ENCODE assay signal across 8 cellular contexts in the genomic region with DNA sequence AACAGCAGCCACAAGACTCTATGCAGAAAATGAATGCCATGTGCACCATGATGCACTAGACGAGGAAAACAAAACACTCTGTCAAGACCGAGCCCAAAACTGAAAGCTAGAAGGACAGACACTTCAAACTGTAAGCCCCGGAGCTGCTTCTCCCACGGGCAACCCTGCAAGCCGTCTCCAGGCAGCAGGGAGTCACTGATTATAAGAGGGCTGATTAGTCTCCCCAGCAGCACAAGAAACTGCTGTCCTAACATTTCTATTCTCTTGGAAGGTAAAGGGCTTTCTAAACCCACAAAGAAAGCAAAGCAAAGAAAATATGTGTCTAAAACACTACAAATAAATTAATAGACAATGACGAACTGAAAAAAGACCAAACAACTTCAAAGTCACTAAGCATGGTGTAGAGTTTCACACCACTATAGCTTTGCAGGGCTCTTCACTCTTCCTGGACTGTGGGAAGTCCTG. TPM values are rescaled to one million over a fixed set of nuclear protein-coding genes. Genes with fewer than 3 reads are reported as not detected.
DNase-seq lines count a peak whose midpoint lies in the region; FAIRE-seq and TF ChIP-seq lines count a peak whose summit lies in the region.

No MANE protein-coding gene starts in this region.

- TF ChIP-seq CTCF in cardiac muscle cell (IDR thresholded peaks at IDR 0.05; ENCODE audit: low read depth, low read length) = no peak
- TF ChIP-seq CTCF in KMS-11 (conservative IDR thresholded peaks at IDR 0.05; ENCODE audit: low read depth, low read length) = no peak
- no peak for TF ChIP-seq CTCF in kidney (IDR thresholded peaks at IDR 0.05; ENCODE audit: borderline replicate concordance, extremely low read depth, insufficient read depth)
- TF ChIP-seq CTCF in Caco-2 (IDR thresholded peaks at IDR 0.05; ENCODE audit: insufficient read depth in 1 of 2, low read depth in 1 of 2, low read length in 1 of 2, severe bottlenecking in 1 of 2, unreplicated experiment in 1 of 2) = no peak

- H3K36me3 ChIP-seq in cardiac muscle cell = no peaks in the 10 kb centered on the region
- no peaks in the 10 kb centered on the region for H3K36me3 ChIP-seq in KMS-11 (ENCODE audit: insufficient read depth)
- H3K36me3 ChIP-seq in kidney (ENCODE audit: control insufficient read depth in 1 of 2, insufficient read depth in 2 of 2, low read length in 2 of 2) = no peaks in the 10 kb centered on the region
- H3K36me3 ChIP-seq in stomach smooth muscle (ENCODE audit: control insufficient read depth in 2 of 2, insufficient read depth in 2 of 2, low read length in 2 of 2) = no peaks in the 10 kb centered on the region
- no peaks in the 10 kb centered on the region for H3K36me3 ChIP-seq in Caco-2 (ENCODE audit: control insufficient read depth, insufficient read depth, low read length)

- H3K36me3 Mint-ChIP-seq in activated T-helper 1 cell treated with anti-CD3 and anti-CD28 coated beads, Interleukin-12 subunit alpha, Interleukin-12 subunit beta, Interleukin-2, Interleukin-4 antibody, amounts not matched to agents 30 ng/mL and 10 ng/mL and 1 ng/mL, durations not matched to agents 14 hours and 24 hours and 36 hours (ENCODE audit: low read depth) = no peaks in the 10 kb centered on the region
- no peaks in the 10 kb centered on the region for H3K36me3 Mint-ChIP-seq in Caco-2 (ENCODE audit: insufficient read depth, unreplicated experiment)

- DNase-seq in cardiac muscle cell (ENCODE audit: low read depth in 1 of 2, low spot score in 1 of 2) (peak; percentile 55 to 63), cardiac septum (ENCODE audit: low spot score) (no peak), kidney (peak; percentile 68), UCSD-AML1 (lab: John Stamatoyannopoulos, UW; ENCODE audit: unreplicated experiment) (no peak), Caco-2 (no peak)
- DNase-seq in activated T-helper 1 cell treated with anti-CD3 and anti-CD28 coated beads, Interleukin-12 subunit alpha, Interleukin-12 subunit beta, Interleukin-2, Interleukin-4 antibody, amounts not matched to agents 30 ng/mL and 10 ng/mL and 1 ng/mL, durations not matched to agents 14 hours and 24 hours and 36 hours (ENCODE audit: low spot score) = peak; percentile 55

- no peak for FAIRE-seq in kidney (lab: Jason Lieb, UNC)

- no TSS peak for BruUV-seq in Caco-2 (replicated peaks; lab: Mats Ljungman, UMichigan)

- H2AFZ ChIP-seq in KMS-11 (ENCODE audit: low read depth) = peak overlapping the region; percentile 35

- no peaks in the 10 kb centered on the region for H3K27me3 Mint-ChIP-seq in activated T-helper 1 cell treated with anti-CD3 and anti-CD28 coated beads, Interleukin-12 subunit alpha, Interleukin-12 subunit beta, Interleukin-2, Interleukin-4 antibody, amounts not matched to agents 30 ng/mL and 10 ng/mL and 1 ng/mL, durations not matched to agents 14 hours and 24 hours and 36 hours (ENCODE audit: insufficient read depth)
- H3K27me3 Mint-ChIP-seq in Caco-2 (ENCODE audit: insufficient read depth, unreplicated experiment) = no peaks in the 10 kb centered on the region

- H3K9me3 ChIP-seq in cardiac muscle cell (ENCODE audit: low read depth) (no peaks in the 10 kb centered on the region), kidney (ENCODE audit: control insufficient read depth in 1 of 2, low read length in 2 of 2) (no peaks in the 10 kb centered on the region), stomach smooth muscle (ENCODE audit: control insufficient read depth in 2 of 2, low read length in 2 of 2) (no peaks in the 10 kb centered on the region), Caco-2 (no peaks in the 10 kb centered on the region)

- peaks cover 28% of the 10 kb centered on the region for H3K4me1 Mint-ChIP-seq in activated T-helper 1 cell treated with anti-CD3 and anti-CD28 coated beads, Interleukin-12 subunit alpha, Interleukin-12 subunit beta, Interleukin-2, Interleukin-4 antibody, amounts not matched to agents 30 ng/mL and 10 ng/mL and 1 ng/mL, durations not matched to agents 14 hours and 24 hours and 36 hours (ENCODE audit: low read depth)
- H3K4me1 Mint-ChIP-seq in Caco-2 (ENCODE audit: low read depth, unreplicated experiment) = no peaks in the 10 kb centered on the region

- no peaks in the 10 kb centered on the region for H4K20me1 ChIP-seq in KMS-11 (ENCODE audit: insufficient read depth)

- CTCF ChIA-PET in Caco-2 (lab: Charles Lee) = no interaction called here

- peak overlapping the region; percentile 76 for H3K4me3 Mint-ChIP-seq in activated T-helper 1 cell treated with anti-CD3 and anti-CD28 coated beads, Interleukin-12 subunit alpha, Interleukin-12 subunit beta, Interleukin-2, Interleukin-4 antibody, amounts not matched to agents 30 ng/mL and 10 ng/mL and 1 ng/mL, durations not matched to agents 14 hours and 24 hours and 36 hours
- H3K4me3 Mint-ChIP-seq in Caco-2 (ENCODE audit: unreplicated experiment) = no peak overlapping the region

- H3K4me2 ChIP-seq in KMS-11 = peak overlapping the region; percentile 95

- no peaks in the 10 kb centered on the region for H3K27me3 ChIP-seq in cardiac muscle cell
- no peaks in the 10 kb centered on the region for H3K27me3 ChIP-seq in KMS-11 (ENCODE audit: insufficient read depth, low read depth)
- no peaks in the 10 kb centered on the region for H3K27me3 ChIP-seq in stomach smooth muscle (ENCODE audit: control insufficient read depth in 1 of 2, insufficient read depth in 2 of 2, low read length in 2 of 2)
- no peaks in the 10 kb centered on the region for H3K27me3 ChIP-seq in Caco-2 (replicated peaks; ENCODE audit: control insufficient read depth, insufficient read depth, low read length)

- no peak overlapping the region for H3K4me3 ChIP-seq in cardiac muscle cell
- no peak overlapping the region for H3K4me3 ChIP-seq in KMS-11 (IDR thresholded peaks at IDR 0.05; ENCODE audit: insufficient read depth, low read depth, low read length)
- peak overlapping the region; percentile 14 to 19 for H3K4me3 ChIP-seq in kidney (ENCODE audit: low read length in 2 of 2)
- H3K4me3 ChIP-seq in stomach smooth muscle (ENCODE audit: low read length in 2 of 2) = peak overlapping the region; percentile 36 to 55
- H3K4me3 ChIP-seq in Caco-2 (ENCODE audit: low read depth, low read length) = no peak overlapping the region

- H3K9me3 Mint-ChIP-seq in activated T-helper 1 cell treated with anti-CD3 and anti-CD28 coated beads, Interleukin-12 subunit alpha, Interleukin-12 subunit beta, Interleukin-2, Interleukin-4 antibody, amounts not matched to agents 30 ng/mL and 10 ng/mL and 1 ng/mL, durations not matched to agents 14 hours and 24 hours and 36 hours = no peaks in the 10 kb centered on the region
- no peaks in the 10 kb centered on the region for H3K9me3 Mint-ChIP-seq in Caco-2 (ENCODE audit: unreplicated experiment)

- H3K79me2 ChIP-seq in KMS-11 (ENCODE audit: insufficient read depth, low read depth) = peaks cover 69% of the 10 kb centered on the region; the same call in 1 of the 2 replicates

- POLR2A ChIA-PET in Caco-2 (lab: Charles Lee) = no interaction called here

- peak overlapping the region; percentile 93 for H3K27ac Mint-ChIP-seq in activated T-helper 1 cell treated with anti-CD3 and anti-CD28 coated beads, Interleukin-12 subunit alpha, Interleukin-12 subunit beta, Interleukin-2, Interleukin-4 antibody, amounts not matched to agents 30 ng/mL and 10 ng/mL and 1 ng/mL, durations not matched to agents 14 hours and 24 hours and 36 hours
- H3K27ac Mint-ChIP-seq in Caco-2 (ENCODE audit: unreplicated experiment) = no peak overlapping the region

- H3K9ac ChIP-seq in KMS-11 (peak overlapping the region; percentile 49; the same call in 1 of the 2 replicates), kidney (ENCODE audit: low read length in 2 of 2) (peak overlapping the region; percentile 13 to 37), stomach smooth muscle (ENCODE audit: low read length in 2 of 2) (peak overlapping the region in 1 of 2 donors; percentile 13)

- intact Hi-C loops in cardiac septum (cut with DNase I) = no loop called here
- intact Hi-C loops in activated T-helper 1 cell treated with anti-CD3 and anti-CD28 coated beads, Interleukin-12 subunit alpha, Interleukin-12 subunit beta, Interleukin-2, Interleukin-4 antibody, amounts not matched to agents 30 ng/mL and 10 ng/mL and 1 ng/mL, durations not matched to agents 14 hours and 24 hours and 36 hours (cut with micrococcal nuclease) = loop anchor here (1.0 kb wide), 1 partner anchor 12 kb away; no protein-coding TSS in a partner anchor
- intact Hi-C loops in kidney (cut with DNase I) = no loop called here
- intact Hi-C loops in Caco-2 (cut with micrococcal nuclease; ENCODE audit: unreplicated experiment) = no loop called here

- H3K27ac ChIP-seq in cardiac muscle cell = no peak overlapping the region
- peak overlapping the region; percentile 90 for H3K27ac ChIP-seq in KMS-11
- H3K27ac ChIP-seq in kidney (ENCODE audit: low read depth in 2 of 2, low read length in 2 of 2) = no peak overlapping the region
- peak overlapping the region; percentile 6 for H3K27ac ChIP-seq in stomach smooth muscle (ENCODE audit: low read length)

- peaks cover 8% of the 10 kb centered on the region for H3K4me1 ChIP-seq in cardiac muscle cell (ENCODE audit: low read depth)
- H3K4me1 ChIP-seq in KMS-11 (ENCODE audit: low read depth, poor library complexity, severe bottlenecking) = peaks cover 87% of the 10 kb centered on the region
- H3K4me1 ChIP-seq in kidney (ENCODE audit: control insufficient read depth in 1 of 2, insufficient read depth in 1 of 2, low read depth in 1 of 2, low read length in 2 of 2) = peaks cover 24 to 28% of the 10 kb centered on the region in 2 donors
- H3K4me1 ChIP-seq in stomach smooth muscle (ENCODE audit: control insufficient read depth, insufficient read depth, low read length) = peaks cover 50% of the 10 kb centered on the region
- peaks cover 16% of the 10 kb centered on the region for H3K4me1 ChIP-seq in Caco-2

RNA-seq across cellular contexts. Expression of gene TBC1D2B, which starts 15.5 kb away (rescaled TPM):
- total RNA-seq in cardiac muscle cell (8.8 and 16.5 TPM in 2 replicates), cardiac septum (11.3 TPM), kidney (41.6 TPM), Caco-2 (2022) (18.3 and 19.1 TPM in 2 replicates)
- polyA plus RNA-seq in cardiac muscle cell (6.5 and 11.9 TPM in 2 replicates), kidney (ENCODE audit: insufficient read depth, low read depth, low replicate concordance) (8.5 TPM)
- total RNA-seq in activated T-helper 1 cell treated with anti-CD3 and anti-CD28 coated beads, Interleukin-12 subunit alpha, Interleukin-12 subunit beta, Interleukin-2, Interleukin-4 antibody, amounts not matched to agents 30 ng/mL and 10 ng/mL and 1 ng/mL, durations not matched to agents 14 hours and 24 hours and 36 hours = 60.8 and 64.7 TPM in 2 replicates

RNA-seq across cellular contexts. Expression of gene SH2D7, which starts 30.4 kb away (rescaled TPM):
- total RNA-seq in cardiac muscle cell (not detected in 2 replicates), cardiac septum (not detected), kidney (not detected), Caco-2 (2022) (not detected in 2 replicates)
- polyA plus RNA-seq in cardiac muscle cell (0.22 and 0.98 TPM in 2 replicates), kidney (ENCODE audit: insufficient read depth, low read depth, low replicate concordance) (not detected)
- total RNA-seq in activated T-helper 1 cell treated with anti-CD3 and anti-CD28 coated beads, Interleukin-12 subunit alpha, Interleukin-12 subunit beta, Interleukin-2, Interleukin-4 antibody, amounts not matched to agents 30 ng/mL and 10 ng/mL and 1 ng/mL, durations not matched to agents 14 hours and 24 hours and 36 hours = not detected in 2 replicates

Comparison
In these comparisons a context has a peak if more than half of its experiments do, and no peak if none do; other contexts are left out.
1. DNase-seq: peak in cardiac muscle cell (2 of 2), activated T-helper 1 cell treated with anti-CD3 and anti-CD28 coated beads, Interleukin-12 subunit alpha, Interleukin-12 subunit beta, Interleukin-2, Interleukin-4 antibody, amounts not matched to agents 30 ng/mL and 10 ng/mL and 1 ng/mL, durations not matched to agents 14 hours and 24 hours and 36 hours (single experiment) and kidney (single experiment); none in cardiac septum (single experiment), UCSD-AML1 (single experiment) and Caco-2 (0 of 2).
2. H3K27ac ChIP-seq: peak in KMS-11 (single experiment) and stomach smooth muscle (single experiment); none in cardiac muscle cell (single experiment) and kidney (0 of 2).
3. H3K4me3 ChIP-seq: peak in kidney (2 of 2) and stomach smooth muscle (2 of 2); none in cardiac muscle cell (single experiment), KMS-11 (single experiment) and Caco-2 (single experiment).